Comparison of ENCODE assay signal across 1 cellular context in the genomic region with DNA sequence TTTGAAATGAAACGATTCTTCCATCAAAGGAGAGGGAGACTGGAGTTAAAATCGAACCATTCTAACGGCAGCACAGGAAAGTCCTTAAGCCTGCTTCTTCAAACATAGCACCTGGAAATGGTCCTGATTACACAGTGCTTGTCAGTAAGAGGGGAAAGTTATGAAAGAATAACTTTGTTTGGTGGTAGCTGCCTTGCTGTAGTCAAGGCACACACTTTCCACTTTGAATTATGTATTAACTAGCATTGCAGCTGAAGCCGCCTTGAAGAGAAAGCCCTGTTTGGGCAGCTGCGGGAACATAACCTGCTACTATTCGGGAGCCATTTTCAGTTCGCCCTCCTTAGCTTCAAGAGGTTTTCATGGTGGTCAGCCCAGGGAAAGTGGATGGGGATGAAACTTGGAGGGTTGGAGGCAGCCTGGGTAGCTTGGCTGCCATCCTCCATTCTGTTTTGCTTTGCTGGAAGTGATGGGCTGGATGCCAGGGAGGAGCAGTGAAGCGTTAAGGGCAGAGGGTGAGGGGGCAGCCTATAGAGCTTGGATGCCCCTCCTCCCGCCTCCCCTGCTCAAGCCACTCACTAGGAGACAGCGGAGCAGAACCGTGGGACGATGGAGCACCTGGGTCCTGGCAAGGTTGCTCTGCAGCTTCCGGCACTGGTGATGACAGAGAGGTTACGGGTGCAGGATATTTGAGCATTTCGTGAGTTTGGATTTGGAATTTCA.
TF ChIP-seq lines count a peak whose summit lies in the region.

No MANE protein-coding gene starts in this region.

TF ChIP-seq in H1, 55 proteins besides CTCF, POLR2A, EP300 and RAD21:
- TF ChIP-seq, protein P1, sequence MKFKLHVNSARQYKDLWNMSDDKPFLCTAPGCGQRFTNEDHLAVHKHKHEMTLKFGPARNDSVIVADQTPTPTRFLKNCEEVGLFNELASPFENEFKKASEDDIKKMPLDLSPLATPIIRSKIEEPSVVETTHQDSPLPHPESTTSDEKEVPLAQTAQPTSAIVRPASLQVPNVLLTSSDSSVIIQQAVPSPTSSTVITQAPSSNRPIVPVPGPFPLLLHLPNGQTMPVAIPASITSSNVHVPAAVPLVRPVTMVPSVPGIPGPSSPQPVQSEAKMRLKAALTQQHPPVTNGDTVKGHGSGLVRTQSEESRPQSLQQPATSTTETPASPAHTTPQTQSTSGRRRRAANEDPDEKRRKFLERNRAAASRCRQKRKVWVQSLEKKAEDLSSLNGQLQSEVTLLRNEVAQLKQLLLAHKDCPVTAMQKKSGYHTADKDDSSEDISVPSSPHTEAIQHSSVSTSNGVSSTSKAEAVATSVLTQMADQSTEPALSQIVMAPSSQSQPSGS (IDR thresholded peaks at IDR 0.05; ENCODE audit: low read length) = no peak
- TF ChIP-seq TAF7 (optimal IDR thresholded peaks at IDR 0.05; ENCODE audit: borderline replicate concordance, low read depth, low read length) = no peak
- no peak for TF ChIP-seq BACH1 (IDR thresholded peaks at IDR 0.05; ENCODE audit: low read length)
- TF ChIP-seq RFX5 (IDR thresholded peaks at IDR 0.05; ENCODE audit: borderline replicate concordance, low read depth, low read length) = no peak
- no peak for TF ChIP-seq BCL11A (IDR thresholded peaks at IDR 0.05; ENCODE audit: low read depth in 2 of 2, low read length in 2 of 2)
- TF ChIP-seq, protein P2, sequence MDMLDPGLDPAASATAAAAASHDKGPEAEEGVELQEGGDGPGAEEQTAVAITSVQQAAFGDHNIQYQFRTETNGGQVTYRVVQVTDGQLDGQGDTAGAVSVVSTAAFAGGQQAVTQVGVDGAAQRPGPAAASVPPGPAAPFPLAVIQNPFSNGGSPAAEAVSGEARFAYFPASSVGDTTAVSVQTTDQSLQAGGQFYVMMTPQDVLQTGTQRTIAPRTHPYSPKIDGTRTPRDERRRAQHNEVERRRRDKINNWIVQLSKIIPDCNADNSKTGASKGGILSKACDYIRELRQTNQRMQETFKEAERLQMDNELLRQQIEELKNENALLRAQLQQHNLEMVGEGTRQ (IDR thresholded peaks at IDR 0.05; ENCODE audit: low read length) = no peak
- no peak for TF ChIP-seq NANOG (IDR thresholded peaks at IDR 0.05; ENCODE audit: insufficient read depth, low read depth, low read length, poor library complexity, severe bottlenecking)
- TF ChIP-seq PHF8 (conservative IDR thresholded peaks at IDR 0.05; ENCODE audit: low read depth, low read length) = no peak
- TF ChIP-seq TEAD4 (IDR thresholded peaks at IDR 0.05; ENCODE audit: low read depth, low read length) = no peak
- TF ChIP-seq ASH2L (IDR thresholded peaks at IDR 0.05; ENCODE audit: low read length) = no peak
